ENCODE assay signal across 2 cellular contexts in the genomic region with DNA sequence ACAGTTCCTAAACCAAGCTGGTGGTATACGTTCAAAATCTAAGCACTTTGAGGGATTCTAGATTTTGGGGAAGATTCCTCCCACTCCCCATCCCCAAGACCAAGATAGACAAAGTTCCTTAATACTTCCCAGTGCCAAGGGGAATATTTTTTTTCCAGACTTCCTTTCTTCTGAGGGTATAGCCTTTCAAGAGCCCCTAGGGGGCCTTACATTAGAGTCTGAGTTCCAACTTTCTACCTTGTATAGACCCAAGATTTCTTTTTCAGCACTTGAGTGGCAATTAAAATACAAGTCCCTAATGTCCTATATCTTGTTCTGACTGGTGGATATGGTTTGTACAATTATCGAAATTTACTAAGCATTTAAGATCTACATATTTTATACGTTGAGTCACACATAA.
TF ChIP-seq lines count a peak whose summit lies in the region.

No MANE protein-coding gene starts in this region.

TF ChIP-seq in HepG2, 621 proteins besides CTCF, POLR2A, EP300 and RAD21:
- TF ChIP-seq MEF2D (CRISPR knock-in tag; IDR thresholded peaks at IDR 0.05): no peak
- TF ChIP-seq PCBP2 (optimal IDR thresholded peaks at IDR 0.05; ENCODE audit: low read depth, low read length, poor library complexity, severe bottlenecking): peak; percentile 28
- no peak for TF ChIP-seq RFX3 (CRISPR knock-in tag; IDR thresholded peaks at IDR 0.05)
TF ChIP-seq in HepG2: peak in this region for 1.

TF ChIP-seq in WTC11, 78 proteins besides CTCF, POLR2A, EP300 and RAD21:
- TF ChIP-seq OVOL2 (CRISPR knock-in tag; IDR thresholded peaks at IDR 0.05; ENCODE audit: borderline replicate concordance) (no peak), ZBTB21 (CRISPR knock-in tag; IDR thresholded peaks at IDR 0.05; ENCODE audit: borderline replicate concordance) (no peak), FOXJ3 (CRISPR knock-in tag; IDR thresholded peaks at IDR 0.05; ENCODE audit: borderline replicate concordance) (no peak), ELF4 (CRISPR knock-in tag; IDR thresholded peaks at IDR 0.05; ENCODE audit: low read depth) (no peak), FOXK1 (CRISPR knock-in tag; IDR thresholded peaks at IDR 0.05) (no peak)
- TF ChIP-seq, protein P1, sequence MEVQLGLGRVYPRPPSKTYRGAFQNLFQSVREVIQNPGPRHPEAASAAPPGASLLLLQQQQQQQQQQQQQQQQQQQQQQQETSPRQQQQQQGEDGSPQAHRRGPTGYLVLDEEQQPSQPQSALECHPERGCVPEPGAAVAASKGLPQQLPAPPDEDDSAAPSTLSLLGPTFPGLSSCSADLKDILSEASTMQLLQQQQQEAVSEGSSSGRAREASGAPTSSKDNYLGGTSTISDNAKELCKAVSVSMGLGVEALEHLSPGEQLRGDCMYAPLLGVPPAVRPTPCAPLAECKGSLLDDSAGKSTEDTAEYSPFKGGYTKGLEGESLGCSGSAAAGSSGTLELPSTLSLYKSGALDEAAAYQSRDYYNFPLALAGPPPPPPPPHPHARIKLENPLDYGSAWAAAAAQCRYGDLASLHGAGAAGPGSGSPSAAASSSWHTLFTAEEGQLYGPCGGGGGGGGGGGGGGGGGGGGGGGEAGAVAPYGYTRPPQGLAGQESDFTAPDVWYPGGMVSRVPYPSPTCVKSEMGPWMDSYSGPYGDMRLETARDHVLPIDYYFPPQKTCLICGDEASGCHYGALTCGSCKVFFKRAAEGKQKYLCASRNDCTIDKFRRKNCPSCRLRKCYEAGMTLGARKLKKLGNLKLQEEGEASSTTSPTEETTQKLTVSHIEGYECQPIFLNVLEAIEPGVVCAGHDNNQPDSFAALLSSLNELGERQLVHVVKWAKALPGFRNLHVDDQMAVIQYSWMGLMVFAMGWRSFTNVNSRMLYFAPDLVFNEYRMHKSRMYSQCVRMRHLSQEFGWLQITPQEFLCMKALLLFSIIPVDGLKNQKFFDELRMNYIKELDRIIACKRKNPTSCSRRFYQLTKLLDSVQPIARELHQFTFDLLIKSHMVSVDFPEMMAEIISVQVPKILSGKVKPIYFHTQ (CRISPR knock-in tag; IDR thresholded peaks at IDR 0.05): no peak
- TF ChIP-seq, protein P2, sequence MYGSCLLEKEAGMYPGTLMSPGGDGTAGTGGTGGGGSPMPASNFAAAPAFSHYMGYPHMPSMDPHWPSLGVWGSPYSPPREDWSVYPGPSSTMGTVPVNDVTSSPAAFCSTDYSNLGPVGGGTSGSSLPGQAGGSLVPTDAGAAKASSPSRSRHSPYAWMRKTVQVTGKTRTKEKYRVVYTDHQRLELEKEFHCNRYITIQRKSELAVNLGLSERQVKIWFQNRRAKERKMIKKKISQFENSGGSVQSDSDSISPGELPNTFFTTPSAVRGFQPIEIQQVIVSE (CRISPR knock-in tag; IDR thresholded peaks at IDR 0.05; ENCODE audit: borderline replicate concordance): no peak
